In genomic region chr10:21820952-21821351, GRCh38 we compare ENCODE assay signal across 17 cellular contexts.
A peak's percentile ranks its signal among the peaks of the same experiment; 100 is the strongest.
DNase-seq lines count a peak whose midpoint lies in the region; ATAC-seq, FAIRE-seq and TF ChIP-seq lines count a peak whose summit lies in the region.
"Had no signal": no experiment of that assay in that cellular context is flagged by ENCODE, and none has a peak within 500 bp of the region (broad histone marks: within the 10 kb centered on the region; RNA-seq: fewer than 3 reads in every experiment).

No MANE protein-coding gene starts in this region.

- H3K23ac ChIP-seq in mesendoderm (ENCODE audit: low read length) (no peak overlapping the region), trophoblast cell (ENCODE audit: low read length) (no peak overlapping the region)

- no peak overlapping the region for H2BK15ac ChIP-seq in mesendoderm (replicated peaks; ENCODE audit: low read depth)

- no peaks in the 10 kb centered on the region for H3K36me3 ChIP-seq in astrocyte (ENCODE audit: insufficient read depth, low read length)
- no peaks in the 10 kb centered on the region for H3K36me3 ChIP-seq in mesendoderm (ENCODE audit: control insufficient read depth, insufficient read depth, low read length)
- peaks cover 0 to 9% of the 10 kb centered on the region in 2 experiments for H3K36me3 ChIP-seq in trophoblast cell (ENCODE audit: control insufficient read depth in 1 of 2, insufficient read depth in 2 of 2, low read length in 2 of 2)

- no peak overlapping the region for H4K91ac ChIP-seq in trophoblast cell (ENCODE audit: low read depth, low read length)

- FAIRE-seq in astrocyte (lab: Jason Lieb, UNC), result no peak
- FAIRE-seq: GM12878, GM19239 had no signal

- H3K36me3 Mint-ChIP-seq in astrocyte (ENCODE audit: low read depth, unreplicated experiment), result peaks cover 19% of the 10 kb centered on the region
- H3K36me3 Mint-ChIP-seq in activated CD4-positive, alpha-beta T cell treated with anti-CD3 and anti-CD28 coated beads for 36 hours (ENCODE audit: low read depth), result peaks cover 10% of the 10 kb centered on the region

- H3K27ac ChIP-seq in astrocyte (ENCODE audit: low read depth, low read length) (no peak overlapping the region), mesendoderm (ENCODE audit: low read depth, low read length) (no peak overlapping the region), trophoblast cell (ENCODE audit: low read depth, low read length) (peak overlapping the region; percentile 62)
- H3K27ac ChIP-seq: GM23248 had no signal

- no peaks in the 10 kb centered on the region for H3K79me1 ChIP-seq in mesendoderm (ENCODE audit: low read length)
- H3K79me1 ChIP-seq in trophoblast cell (ENCODE audit: low read length), result peaks cover 3% of the 10 kb centered on the region

- H3K27me3 ChIP-seq in astrocyte (ENCODE audit: insufficient read depth, low read length), result no peaks in the 10 kb centered on the region
- H3K27me3 ChIP-seq in mesendoderm (ENCODE audit: insufficient read depth, low read length, poor library complexity), result no peaks in the 10 kb centered on the region
- H3K27me3 ChIP-seq in trophoblast cell (ENCODE audit: insufficient read depth, low read length), result no peaks in the 10 kb centered on the region

- H2AK5ac ChIP-seq in mesendoderm (ENCODE audit: low read length) (no peak overlapping the region), trophoblast cell (ENCODE audit: low read length) (no peak overlapping the region)

- intact Hi-C loops in activated CD4-positive, alpha-beta T cell treated with anti-CD3 and anti-CD28 coated beads for 36 hours (cut with DNase I, micrococcal nuclease), result no loop called here

- TF ChIP-seq CTCF in astrocyte (IDR thresholded peaks at IDR 0.05; ENCODE audit: insufficient read depth, low read depth, low read length), result no peak

- no peaks in the 10 kb centered on the region for H3K4me1 Mint-ChIP-seq in astrocyte (ENCODE audit: low read depth, unreplicated experiment)
- H3K4me1 Mint-ChIP-seq in activated CD4-positive, alpha-beta T cell treated with anti-CD3 and anti-CD28 coated beads for 36 hours, result no peaks in the 10 kb centered on the region

- H3K79me2 ChIP-seq in astrocyte (ENCODE audit: insufficient read depth, low read length) (no peaks in the 10 kb centered on the region), mesendoderm (ENCODE audit: control insufficient read depth, insufficient read depth, low read length) (no peaks in the 10 kb centered on the region), trophoblast cell (ENCODE audit: control insufficient read depth, insufficient read depth, low read length, poor library complexity) (no peaks in the 10 kb centered on the region)

- peak overlapping the region; percentile 26 for H3K27ac Mint-ChIP-seq in astrocyte (ENCODE audit: unreplicated experiment)
- H3K27ac Mint-ChIP-seq in activated CD4-positive, alpha-beta T cell treated with anti-CD3 and anti-CD28 coated beads for 36 hours, result no peak overlapping the region
- H3K27ac Mint-ChIP-seq: CD4-positive, alpha-beta memory T cell; H9 had no signal

- H3K18ac ChIP-seq in mesendoderm (ENCODE audit: low read length), result peak overlapping the region; percentile 30
- no peak overlapping the region for H3K18ac ChIP-seq in trophoblast cell (ENCODE audit: low read length)

- H3K4me2 ChIP-seq in astrocyte (ENCODE audit: low read length), result no peak overlapping the region
- no peak overlapping the region for H3K4me2 ChIP-seq in mesendoderm (ENCODE audit: low read length)
- H3K4me2 ChIP-seq in trophoblast cell (ENCODE audit: low read length), result no peak overlapping the region

- ATAC-seq in activated CD4-positive, alpha-beta T cell treated with anti-CD3 and anti-CD28 coated beads for 36 hours, result no peak
- ATAC-seq: GM12878, HCT116 had no signal

- H3K4ac ChIP-seq in mesendoderm (ENCODE audit: low read depth, low read length) (no peak overlapping the region), trophoblast cell (ENCODE audit: low read depth, low read length) (no peak overlapping the region)

- no peak overlapping the region for H4K5ac ChIP-seq in mesendoderm (ENCODE audit: low read length)

- H2AFZ ChIP-seq in astrocyte (ENCODE audit: low read depth, low read length) (no peak overlapping the region), trophoblast cell (ENCODE audit: insufficient read depth, low read length, poor library complexity) (no peak overlapping the region)
- H2AFZ ChIP-seq: GM23248 had no signal

- H2BK120ac ChIP-seq in mesendoderm (ENCODE audit: low read depth, low read length) (no peak overlapping the region), trophoblast cell (ENCODE audit: insufficient read depth, low read length, poor library complexity) (no peak overlapping the region)

- DNase-seq in astrocyte (ENCODE audit: low read depth) (no peak), mesendoderm (no peak), trophoblast cell (peak; percentile 90 to 95), iPS-NIHi7 (ENCODE audit: extremely low spot score) (no peak)
- DNase-seq in activated CD4-positive, alpha-beta T cell treated with anti-CD3 and anti-CD28 coated beads for 36 hours, result no peak
- DNase-seq in effector CD4-positive, alpha-beta T cell, result no peak
- DNase-seq: C1 segment of cervical spinal cord; CD4-positive, alpha-beta memory T cell; COR-L47; DMS79; EL; GDM1; GM23248; H9 had no signal

- H3K4me1 ChIP-seq in astrocyte (ENCODE audit: insufficient read depth, low read length) (no peaks in the 10 kb centered on the region), mesendoderm (ENCODE audit: control insufficient read depth, low read depth, low read length) (no peaks in the 10 kb centered on the region), trophoblast cell (ENCODE audit: control insufficient read depth in 1 of 2, insufficient read depth in 2 of 2, low read length in 2 of 2) (peaks cover 3 to 8% of the 10 kb centered on the region in 2 experiments)

- no peak overlapping the region for H3K9ac ChIP-seq in astrocyte (ENCODE audit: low read length)
- H3K9ac ChIP-seq in mesendoderm (ENCODE audit: low read length), result no peak overlapping the region
- no peak overlapping the region for H3K9ac ChIP-seq in trophoblast cell (ENCODE audit: low read length)
- H3K9ac ChIP-seq: GM23248 had no signal

- H2BK5ac ChIP-seq in mesendoderm (ENCODE audit: low read length) (no peak overlapping the region), trophoblast cell (ENCODE audit: low read depth, low read length, poor library complexity) (peak overlapping the region; percentile 94)

- no peak overlapping the region for H2BK12ac ChIP-seq in trophoblast cell (ENCODE audit: low read length)

- CTCF ChIA-PET in activated CD4-positive, alpha-beta T cell treated with anti-CD3 and anti-CD28 coated beads for 36 hours (lab: Charles Lee), result no interaction called here

- H4K8ac ChIP-seq in mesendoderm (ENCODE audit: low read depth, low read length) (no peak overlapping the region), trophoblast cell (ENCODE audit: low read depth, low read length) (no peak overlapping the region)

- H3K14ac ChIP-seq in trophoblast cell (ENCODE audit: low read length), result no peak overlapping the region

- H4K20me1 ChIP-seq in astrocyte (ENCODE audit: insufficient read depth, low read length), result no peaks in the 10 kb centered on the region

- no peak overlapping the region for H4K12ac ChIP-seq in trophoblast cell (ENCODE audit: low read depth, low read length)

- H3K4me3 Mint-ChIP-seq in astrocyte (ENCODE audit: unreplicated experiment), result no peak overlapping the region
- H3K4me3 Mint-ChIP-seq in activated CD4-positive, alpha-beta T cell treated with anti-CD3 and anti-CD28 coated beads for 36 hours, result no peak overlapping the region
- H3K4me3 Mint-ChIP-seq: CD4-positive, alpha-beta memory T cell; H9 had no signal

- WGBS in mesendoderm (ENCODE audit: extremely low coverage, insufficient coverage, low lambda C conversion rate), result no CpG with 5 or more reads among the region's 1 CpG
- no CpG with 5 or more reads among the region's 1 CpG for WGBS in trophoblast cell (ENCODE audit: extremely low coverage, insufficient coverage, insufficient read length)

- H3K9me3 Mint-ChIP-seq in astrocyte (ENCODE audit: unreplicated experiment), result peaks cover 16% of the 10 kb centered on the region
- H3K9me3 Mint-ChIP-seq in activated CD4-positive, alpha-beta T cell treated with anti-CD3 and anti-CD28 coated beads for 36 hours (ENCODE audit: low read depth), result peaks cover 9% of the 10 kb centered on the region

- H3K4me3 ChIP-seq in astrocyte (ENCODE audit: insufficient read depth, low read depth, low read length), result no peak overlapping the region
- no peak overlapping the region for H3K4me3 ChIP-seq in mesendoderm (ENCODE audit: low read length)
- no peak overlapping the region for H3K4me3 ChIP-seq in trophoblast cell (ENCODE audit: low read depth, low read length)
- H3K4me3 ChIP-seq: GM12878, GM23248 had no signal

- H3K27me3 Mint-ChIP-seq in astrocyte (ENCODE audit: low read depth, unreplicated experiment), result no peaks in the 10 kb centered on the region
- H3K27me3 Mint-ChIP-seq in activated CD4-positive, alpha-beta T cell treated with anti-CD3 and anti-CD28 coated beads for 36 hours, result no peaks in the 10 kb centered on the region
- H3K27me3 Mint-ChIP-seq: CD4-positive, alpha-beta memory T cell had no signal

- peak overlapping the region; percentile 25 for H3K56ac ChIP-seq in mesendoderm (ENCODE audit: low read length)

- POLR2A ChIA-PET in activated CD4-positive, alpha-beta T cell treated with anti-CD3 and anti-CD28 coated beads for 36 hours (lab: Charles Lee), result no interaction called here

- H3K9me3 ChIP-seq in astrocyte (ENCODE audit: insufficient read depth, low read depth, low read length), result peaks cover 4% of the 10 kb centered on the region
- H3K9me3 ChIP-seq in trophoblast cell (ENCODE audit: insufficient read depth, low read depth, low read length), result peaks cover 2% of the 10 kb centered on the region

Comparison
In these comparisons a context has a peak if more than half of its experiments do, and no peak if none do; other contexts are left out.
1. DNase-seq: peak in trophoblast cell (2 of 2); none in astrocyte (single experiment), mesendoderm (single experiment), activated CD4-positive, alpha-beta T cell treated with anti-CD3 and anti-CD28 coated beads for 36 hours (single experiment), effector CD4-positive, alpha-beta T cell (single experiment) and iPS-NIHi7 (single experiment).